Comparison of ENCODE assay signal across 11 cellular contexts in genomic region chr15:39404767-39405173, GRCh38.
A peak's percentile ranks its signal among the peaks of the same experiment; 100 is the strongest.
DNase-seq lines count a peak whose midpoint lies in the region; ATAC-seq and TF ChIP-seq lines count a peak whose summit lies in the region.
"Had no signal": no experiment of that assay in that cellular context is flagged by ENCODE, and none has a peak within 500 bp of the region (broad histone marks: within the 10 kb centered on the region; RNA-seq: fewer than 3 reads in every experiment).

No MANE protein-coding gene starts in this region.

- no peak for TF ChIP-seq CTCF in astrocyte of the spinal cord (IDR thresholded peaks at IDR 0.05; ENCODE audit: low read depth, low read length)

- no peak overlapping the region for H3K27ac ChIP-seq in right cardiac atrium (ENCODE audit: low read length)

- H3K27me3 Mint-ChIP-seq in stimulated activated naive B cell treated with anti-CD40 and anti-IgM and Interleukin-4, amounts not matched to agents 10 μg/mL and 1 μg/mL and 100 μg/mL, for 72 hours = peaks cover 10 to 25% of the 10 kb centered on the region in 2 donors

- no peak overlapping the region for H3K27ac Mint-ChIP-seq in stimulated activated naive B cell treated with anti-CD40 and anti-IgM and Interleukin-4, amounts not matched to agents 10 μg/mL and 1 μg/mL and 100 μg/mL, for 72 hours

- intact Hi-C loops in right cardiac atrium (cut with DNase I) = no loop called here

- H3K9me3 Mint-ChIP-seq in stimulated activated naive B cell treated with anti-CD40 and anti-IgM and Interleukin-4, amounts not matched to agents 10 μg/mL and 1 μg/mL and 100 μg/mL, for 72 hours = no peaks in the 10 kb centered on the region

- H3K4me3 Mint-ChIP-seq in stimulated activated naive B cell treated with anti-CD40 and anti-IgM and Interleukin-4, amounts not matched to agents 10 μg/mL and 1 μg/mL and 100 μg/mL, for 72 hours = no peak overlapping the region

- peaks cover 12% of the 10 kb centered on the region for H3K4me1 ChIP-seq in right cardiac atrium (ENCODE audit: control insufficient read depth, insufficient read depth, low read length)

- in situ Hi-C loops in astrocyte of the spinal cord (cut with HindIII; ENCODE audit: low sequenced_read_pairs) = no loop called here

- WGBS in right cardiac atrium = 54% methylated on average over 5 of the region's 5 CpGs

- DNase-seq in AG08396 (ENCODE audit: low spot score) (peak; percentile 74), LHCN-M2 (ENCODE audit: low read depth) (peak; percentile 83), astrocyte of the spinal cord (ENCODE audit: low read depth, low spot score) (peak; percentile 61), right cardiac atrium (peak in 1 of 3 donors; percentile 19), NCI-H1048 (lab: John Stamatoyannopoulos, UW) (no peak)
- no peak for DNase-seq in activated naive CD4-positive, alpha-beta T cell treated with Interleukin-2 at 50 U/mL for 16 hours
- DNase-seq in stimulated activated naive B cell treated with anti-CD40 and anti-IgM and Interleukin-4, amounts not matched to agents 10 μg/mL and 1 μg/mL and 100 μg/mL, for 72 hours = no peak
- DNase-seq: activated CD4-positive, alpha-beta T cell treated with anti-CD3 and anti-CD28 coated beads, Interleukin-2, amount 50 U/mL, for 48 hours; NCI-H1417 treated with DMSO at 0.1 percent for 48 hours; SHP77 treated with DMSO at 0.1 percent for 48 hours had no signal

- H3K4me3 ChIP-seq in astrocyte of the spinal cord (ENCODE audit: low read depth, low read length) (no peak overlapping the region), right cardiac atrium (ENCODE audit: low read length) (no peak overlapping the region)

- no peak for TF ChIP-seq POLR2A in GM18505 (IDR thresholded peaks at IDR 0.05; ENCODE audit: borderline replicate concordance, extremely low read depth, insufficient read depth, insufficient read length)

- peaks cover 2 to 7% of the 10 kb centered on the region in 2 donors for H3K4me1 Mint-ChIP-seq in stimulated activated naive B cell treated with anti-CD40 and anti-IgM and Interleukin-4, amounts not matched to agents 10 μg/mL and 1 μg/mL and 100 μg/mL, for 72 hours

- H3K9me3 ChIP-seq in right cardiac atrium (ENCODE audit: control insufficient read depth, low read length) = no peaks in the 10 kb centered on the region

- ATAC-seq in right cardiac atrium (peak; percentile 69 to 90), GM18505 (IDR thresholded peaks at IDR 0.05; ENCODE audit: unreplicated experiment) (no peak)
- no peak for ATAC-seq in stimulated activated naive B cell treated with anti-CD40 and anti-IgM and Interleukin-4, amounts not matched to agents 10 μg/mL and 1 μg/mL and 100 μg/mL, for 72 hours (replicated peaks)

- H3K27me3 ChIP-seq in right cardiac atrium (ENCODE audit: control insufficient read depth, insufficient read depth) = no peaks in the 10 kb centered on the region

- H3K36me3 Mint-ChIP-seq in stimulated activated naive B cell treated with anti-CD40 and anti-IgM and Interleukin-4, amounts not matched to agents 10 μg/mL and 1 μg/mL and 100 μg/mL, for 72 hours = no peaks in the 10 kb centered on the region

Comparison
In these comparisons a context has a peak if more than half of its experiments do, and no peak if none do; other contexts are left out.
1. DNase-seq: peak in AG08396 (single experiment), LHCN-M2 (single experiment) and astrocyte of the spinal cord (single experiment); none in NCI-H1048 (single experiment), activated naive CD4-positive, alpha-beta T cell treated with Interleukin-2 at 50 U/mL for 16 hours (single experiment) and stimulated activated naive B cell treated with anti-CD40 and anti-IgM and Interleukin-4, amounts not matched to agents 10 μg/mL and 1 μg/mL and 100 μg/mL, for 72 hours (single experiment).
2. ATAC-seq: peak in right cardiac atrium (2 of 2); none in GM18505 (single experiment) and stimulated activated naive B cell treated with anti-CD40 and anti-IgM and Interleukin-4, amounts not matched to agents 10 μg/mL and 1 μg/mL and 100 μg/mL, for 72 hours (0 of 2).